ENCODE assay signal across 8 cellular contexts in genomic region chr15:89888214-89888804, GRCh38. TPM values are rescaled to one million over a fixed set of nuclear protein-coding genes. Genes with fewer than 3 reads are reported as not detected.
A peak's percentile ranks its signal among the peaks of the same experiment; 100 is the strongest.
DNase-seq lines count a peak whose midpoint lies in the region; ATAC-seq, FAIRE-seq and TF ChIP-seq lines count a peak whose summit lies in the region.

No MANE protein-coding gene starts in this region.

- H4K8ac ChIP-seq in IMR-90 (ENCODE audit: low read depth in 2 of 2, low read length in 2 of 2), result no peak overlapping the region

- H3K27me3 ChIP-seq in IMR-90 (ENCODE audit: control insufficient read depth, insufficient read depth, low read length), result no peaks in the 10 kb centered on the region
- H3K27me3 ChIP-seq in left lung, result no peaks in the 10 kb centered on the region

- H3K4me3 Mint-ChIP-seq in activated T-helper 2 cell treated with anti-CD3 and anti-CD28 coated beads, Interferon-gamma antibody, Interleukin-2, Interleukin-4, amounts not matched to agents 10 μg/mL and 5 μg/mL and 100 μg/mL, durations not matched to agents 14 hours and 24 hours and 36 hours (ENCODE audit: low read depth), result no peak overlapping the region

- H2AK5ac ChIP-seq in IMR-90 (ENCODE audit: low read depth, low read length), result no peak overlapping the region

- BruUV-seq in IMR-90 (replicated peaks; lab: Mats Ljungman, UMichigan), result no TSS peak

- dilution Hi-C loops in IMR-90 (cut with HindIII; ENCODE audit: low sequenced_read_pairs, unreplicated experiment), result no loop called here

- no peak overlapping the region for H3K27ac Mint-ChIP-seq in activated T-helper 2 cell treated with anti-CD3 and anti-CD28 coated beads, Interferon-gamma antibody, Interleukin-2, Interleukin-4, amounts not matched to agents 10 μg/mL and 5 μg/mL and 100 μg/mL, durations not matched to agents 14 hours and 24 hours and 36 hours

- H3K9me1 ChIP-seq in IMR-90 (ENCODE audit: insufficient read depth, low read length), result no peaks in the 10 kb centered on the region

- H3K9me3 Mint-ChIP-seq in activated T-helper 2 cell treated with anti-CD3 and anti-CD28 coated beads, Interferon-gamma antibody, Interleukin-2, Interleukin-4, amounts not matched to agents 10 μg/mL and 5 μg/mL and 100 μg/mL, durations not matched to agents 14 hours and 24 hours and 36 hours, result no peaks in the 10 kb centered on the region

- ATAC-seq in IMR-90 (ENCODE audit: low read depth), result peak; percentile 93
- peak; percentile 56 for ATAC-seq in left lung

- H3K4me3 ChIP-seq in IMR-90 (ENCODE audit: insufficient read depth, low read depth, low read length), result no peak overlapping the region
- H3K4me3 ChIP-seq in WI38 (ENCODE audit: low read depth, low read length), result no peak overlapping the region
- no peak overlapping the region for H3K4me3 ChIP-seq in left lung

- WGBS in IMR-90 (ENCODE audit: extremely low coverage in 2 of 2, insufficient read length in 1 of 2), 2 experiments, result no CpG with 5 or more reads among the region's 4 CpGs

- no peak for FAIRE-seq in GM12892 (lab: Jason Lieb, UNC)

- H2BK20ac ChIP-seq in IMR-90 (ENCODE audit: low read depth, low read length), result no peak overlapping the region

- in situ Hi-C loops in IMR-90 (cut with MboI; ENCODE audit: low sequenced_read_pairs), result no loop called here

- H3K36me3 Mint-ChIP-seq in activated T-helper 2 cell treated with anti-CD3 and anti-CD28 coated beads, Interferon-gamma antibody, Interleukin-2, Interleukin-4, amounts not matched to agents 10 μg/mL and 5 μg/mL and 100 μg/mL, durations not matched to agents 14 hours and 24 hours and 36 hours (ENCODE audit: low read depth), result peaks cover 36% of the 10 kb centered on the region

- TF ChIP-seq CTCF in IMR-90 (conservative IDR thresholded peaks at IDR 0.05; ENCODE audit: low read depth, low read length) (peak; percentile 71), WI38 (IDR thresholded peaks at IDR 0.05; ENCODE audit: low read depth, low read length) (peak; percentile 42), left lung (IDR thresholded peaks at IDR 0.05) (peak in 1 of 2 donors; percentile 11)

- no peak overlapping the region for H3K4ac ChIP-seq in IMR-90 (ENCODE audit: low read depth, low read length)

- H2BK120ac ChIP-seq in IMR-90 (ENCODE audit: low read depth, low read length), result no peak overlapping the region

- peaks cover 13% of the 10 kb centered on the region for H3K4me1 Mint-ChIP-seq in activated T-helper 2 cell treated with anti-CD3 and anti-CD28 coated beads, Interferon-gamma antibody, Interleukin-2, Interleukin-4, amounts not matched to agents 10 μg/mL and 5 μg/mL and 100 μg/mL, durations not matched to agents 14 hours and 24 hours and 36 hours (ENCODE audit: low read depth)

- H3K4me1 ChIP-seq in IMR-90 (ENCODE audit: control insufficient read depth, insufficient read depth, low read length), result no peaks in the 10 kb centered on the region
- H3K4me1 ChIP-seq in left lung, result peaks cover 5 to 37% of the 10 kb centered on the region in 2 donors

- H3K27ac ChIP-seq in IMR-90 (ENCODE audit: insufficient read depth, low read length), result no peak overlapping the region
- no peak overlapping the region for H3K27ac ChIP-seq in left lung

- H3K79me1 ChIP-seq in IMR-90 (ENCODE audit: low read depth in 1 of 2, low read length in 2 of 2), result peaks cover 11 to 26% of the 10 kb centered on the region in 2 experiments; a peak in 3 of 4 replicates

- H3K9ac ChIP-seq in IMR-90 (ENCODE audit: low read depth, low read length), result peak overlapping the region; percentile 40; the same call in 1 of the 2 replicates

- H3K9me3 ChIP-seq in IMR-90 (ENCODE audit: control insufficient read depth, insufficient read depth, low read length), result no peaks in the 10 kb centered on the region
- no peaks in the 10 kb centered on the region for H3K9me3 ChIP-seq in left lung

- POLR2A ChIA-PET in IMR-90 (lab: Charles Lee; ENCODE audit: unreplicated experiment), result no interaction called here

- no peak overlapping the region for H4K5ac ChIP-seq in IMR-90 (ENCODE audit: low read depth, low read length)

- H2BK15ac ChIP-seq in IMR-90 (ENCODE audit: low read depth, low read length), result no peak overlapping the region

- no peak overlapping the region for H2AFZ ChIP-seq in IMR-90 (replicated peaks; ENCODE audit: low read length, poor library complexity)

- no peak overlapping the region for H3K56ac ChIP-seq in IMR-90 (ENCODE audit: extremely low read depth, insufficient read depth, low read length)

- CTCF ChIA-PET in IMR-90 (lab: Yijun Ruan, JAX), result interaction anchor here (0.6 to 4.2 kb wide), 12 partner anchors 12 to 190 kb away, joined by 3 to 27 read pairs (median 4); partner anchors contain the start of gene ARPIN

- H3K36me3 ChIP-seq in IMR-90 (ENCODE audit: control insufficient read depth, insufficient read depth, low read length), result peaks cover 20% of the 10 kb centered on the region
- H3K36me3 ChIP-seq in left lung, result peaks cover 4 to 62% of the 10 kb centered on the region in 2 donors

- TF ChIP-seq RAD21 in IMR-90 (IDR thresholded peaks at IDR 0.05; ENCODE audit: low read length), result peak; percentile 83

- H3K4me2 ChIP-seq in IMR-90 (ENCODE audit: low read depth, low read length), result no peak overlapping the region

- H4K20me1 ChIP-seq in IMR-90 (ENCODE audit: insufficient read depth, low read length), result no peaks in the 10 kb centered on the region

- H3K14ac ChIP-seq in IMR-90 (replicated peaks; ENCODE audit: low read depth, low read length), result no peak overlapping the region

- H2BK5ac ChIP-seq in IMR-90 (ENCODE audit: low read depth, low read length, poor library complexity, severe bottlenecking), result no peak overlapping the region

- no peak overlapping the region for H4K91ac ChIP-seq in IMR-90 (ENCODE audit: insufficient read depth, low read depth, low read length)

- H2AK9ac ChIP-seq in IMR-90 (replicated peaks; ENCODE audit: low read depth, low read length, poor library complexity), result no peak overlapping the region

- intact Hi-C loops in IMR-90 (cut with micrococcal nuclease), result loop anchor here (1.0 kb wide), 2 partner anchors 128 to 148 kb away; no protein-coding TSS in a partner anchor
- intact Hi-C loops in left lung (cut with DNase I), result no loop called here
- intact Hi-C loops in activated T-helper 2 cell treated with anti-CD3 and anti-CD28 coated beads, Interferon-gamma antibody, Interleukin-2, Interleukin-4, amounts not matched to agents 10 μg/mL and 5 μg/mL and 100 μg/mL, durations not matched to agents 14 hours and 24 hours and 36 hours (cut with micrococcal nuclease), result no loop called here

- H3K23ac ChIP-seq in IMR-90 (ENCODE audit: low read depth, low read length), result no peak overlapping the region

- TF ChIP-seq POLR2A in IMR-90 (IDR thresholded peaks at IDR 0.05; ENCODE audit: low read depth, low read length) (no peak), GM12892 (IDR thresholded peaks at IDR 0.05; ENCODE audit: low read depth, low read length) (no peak)

- no peak overlapping the region for H3K18ac ChIP-seq in IMR-90 (ENCODE audit: low read depth, low read length)

- no peaks in the 10 kb centered on the region for H3K27me3 Mint-ChIP-seq in activated T-helper 2 cell treated with anti-CD3 and anti-CD28 coated beads, Interferon-gamma antibody, Interleukin-2, Interleukin-4, amounts not matched to agents 10 μg/mL and 5 μg/mL and 100 μg/mL, durations not matched to agents 14 hours and 24 hours and 36 hours (ENCODE audit: low read depth)

- DNase-seq in D341Med (ENCODE audit: low spot score) (peak; percentile 34), IMR-90 (peak; percentile 90), left lung (no peak), NK-92 (lab: John Stamatoyannopoulos, UW; ENCODE audit: unreplicated experiment) (no peak), GM12892 (ENCODE audit: insufficient read length) (no peak), NCI-H146 (lab: John Stamatoyannopoulos, UW) (no peak)
- DNase-seq in activated T-helper 2 cell treated with anti-CD3 and anti-CD28 coated beads, Interferon-gamma antibody, Interleukin-2, Interleukin-4, amounts not matched to agents 10 μg/mL and 5 μg/mL and 100 μg/mL, durations not matched to agents 14 hours and 24 hours and 36 hours (ENCODE audit: low spot score), result no peak

TF ChIP-seq in IMR-90, 13 proteins besides CTCF, POLR2A, EP300 and RAD21:
- TF ChIP-seq ELK1 (IDR thresholded peaks at IDR 0.05; ENCODE audit: borderline replicate concordance, low read depth, low read length) (no peak), SMC3 (IDR thresholded peaks at IDR 0.05; ENCODE audit: low read depth, low read length) (peak; percentile 91)
TF ChIP-seq in IMR-90: peak in this region for 1.

RNA-seq across cellular contexts. Expression of gene AP3S2, which starts 5.5 kb away (rescaled TPM):
- total RNA-seq in IMR-90 (2012; rRNA removed) (34.1 and 44.4 TPM in 2 replicates), left lung (10 to 100 TPM; 34.2 to 34.8 TPM)
- 10.1 and 12.6 TPM in 2 replicates for polyA plus RNA-seq in IMR-90 (2012; rRNA removed)
- polyA plus RNA-seq in IMR-90 (2012; cell fraction: cytosol; rRNA removed), result 5.4 and 8.9 TPM in 2 replicates
- 6.6 and 14.6 TPM in 2 replicates for polyA plus RNA-seq in IMR-90 (2012; cell fraction: nucleus; rRNA removed; ENCODE audit: low replicate concordance)
- 20.6 and 24.6 TPM in 2 replicates for total RNA-seq in activated T-helper 2 cell treated with anti-CD3 and anti-CD28 coated beads, Interferon-gamma antibody, Interleukin-2, Interleukin-4, amounts not matched to agents 10 μg/mL and 5 μg/mL and 100 μg/mL, durations not matched to agents 14 hours and 24 hours and 36 hours
- polyA plus RNA-seq in GM12892 (2012; ENCODE audit: missing spikeins), result 21.0 TPM

RNA-seq across cellular contexts. Expression of gene ARPIN, which starts 24.4 kb away (rescaled TPM):
- total RNA-seq in IMR-90 (2012; rRNA removed) (3.9 and 5.6 TPM in 2 replicates), left lung (10 to 100 TPM; 31.1 to 31.7 TPM)
- 7.7 and 8.8 TPM in 2 replicates for polyA plus RNA-seq in IMR-90 (2012; rRNA removed)
- 4.2 and 5.2 TPM in 2 replicates for polyA plus RNA-seq in IMR-90 (2012; cell fraction: cytosol; rRNA removed)
- 5.4 and 10.6 TPM in 2 replicates for polyA plus RNA-seq in IMR-90 (2012; cell fraction: nucleus; rRNA removed; ENCODE audit: low replicate concordance)
- not detected in 2 replicates for total RNA-seq in activated T-helper 2 cell treated with anti-CD3 and anti-CD28 coated beads, Interferon-gamma antibody, Interleukin-2, Interleukin-4, amounts not matched to agents 10 μg/mL and 5 μg/mL and 100 μg/mL, durations not matched to agents 14 hours and 24 hours and 36 hours
- polyA plus RNA-seq in GM12892 (2012; ENCODE audit: missing spikeins), result 0.13 TPM

Comparison
In these comparisons a context has a peak if more than half of its experiments do, and no peak if none do; other contexts are left out.
1. DNase-seq: peak in D341Med (single experiment) and IMR-90 (single experiment); none in left lung (0 of 2), NK-92 (single experiment), activated T-helper 2 cell treated with anti-CD3 and anti-CD28 coated beads, Interferon-gamma antibody, Interleukin-2, Interleukin-4, amounts not matched to agents 10 μg/mL and 5 μg/mL and 100 μg/mL, durations not matched to agents 14 hours and 24 hours and 36 hours (single experiment), GM12892 (single experiment) and NCI-H146 (single experiment).